ENCODE assay signal across 11 cellular contexts in genomic region chr1:27368872-27369703, GRCh38. TPM values are rescaled to one million over a fixed set of nuclear protein-coding genes. Genes with fewer than 3 reads are reported as not detected.
A peak's percentile ranks its signal among the peaks of the same experiment; 100 is the strongest.
DNase-seq lines count a peak whose midpoint lies in the region; ATAC-seq, FAIRE-seq and TF ChIP-seq lines count a peak whose summit lies in the region.
"Had no signal": no experiment of that assay in that cellular context is flagged by ENCODE, and none has a peak within 500 bp of the region (broad histone marks: within the 10 kb centered on the region; RNA-seq: fewer than 3 reads in every experiment).

No MANE protein-coding gene starts in this region.

- peak; percentile 81 for FAIRE-seq in G401.6 (lab: Jason Lieb, UNC)

- CTCF ChIA-PET in A673 (lab: Charles Lee) = interaction anchor here (0.8 kb wide), 1 partner anchor 69 kb away, joined by 3 read pairs; no protein-coding TSS in a partner anchor
- CTCF ChIA-PET in activated B cell treated with CpG ODN at 0.5 μM for 24 hours (lab: Charles Lee) = interaction anchor here (0.7 to 2.2 kb wide), 3 partner anchors 12 to 200 kb away, joined by 3 to 11 read pairs (median 3); no protein-coding TSS in a partner anchor

- no TSS peak for BruUV-seq in A673 (replicated peaks; lab: Mats Ljungman, UMichigan)

- H3K27me3 ChIP-seq in A673 (replicated peaks; ENCODE audit: insufficient read depth, low read depth, low read length, poor library complexity) = no peaks in the 10 kb centered on the region

- peak overlapping the region; percentile 36 for H3K4me3 Mint-ChIP-seq in activated B cell treated with CpG ODN at 0.5 μM for 24 hours

- no peaks in the 10 kb centered on the region for H3K36me3 ChIP-seq in A673 (ENCODE audit: insufficient read depth, low read length, poor library complexity, severe bottlenecking)

- intact Hi-C loops in A673 (cut with micrococcal nuclease; ENCODE audit: unreplicated experiment) (no loop called here), activated B cell treated with CpG ODN at 0.5 μM for 24 hours (cut with micrococcal nuclease) (loop anchor here (1.0 to 10.0 kb wide), 2 partner anchors 9 to 1084 kb away; partner anchors contain the start of gene SH3BGRL3)

- POLR2A ChIA-PET in A673 (lab: Charles Lee; ENCODE audit: low non-redundant PET) (no interaction called here), activated B cell treated with CpG ODN at 0.5 μM for 24 hours (lab: Charles Lee) (interaction anchor here (0.7 kb wide), 1 partner anchor 24 kb away, joined by 6 read pairs; no protein-coding TSS in a partner anchor)

- H3K9me3 ChIP-seq in A673 (ENCODE audit: low read depth, low read length, poor library complexity, severe bottlenecking) = no peaks in the 10 kb centered on the region

- peak overlapping the region; percentile 81 for H3K27ac Mint-ChIP-seq in activated B cell treated with CpG ODN at 0.5 μM for 24 hours

- peaks cover 69% of the 10 kb centered on the region for H3K4me1 Mint-ChIP-seq in activated B cell treated with CpG ODN at 0.5 μM for 24 hours

- H3K9me3 Mint-ChIP-seq in activated B cell treated with CpG ODN at 0.5 μM for 24 hours = no peaks in the 10 kb centered on the region

- no peaks in the 10 kb centered on the region for H3K36me3 Mint-ChIP-seq in activated B cell treated with CpG ODN at 0.5 μM for 24 hours (ENCODE audit: low read depth)

- H3K4me1 ChIP-seq in A673 (ENCODE audit: insufficient read depth, low read length, poor library complexity, severe bottlenecking) = peaks cover 10% of the 10 kb centered on the region

- H3K27ac ChIP-seq in A673 (ENCODE audit: low read depth, low read length, poor library complexity, severe bottlenecking) = no peak overlapping the region

- ATAC-seq in activated B cell treated with CpG ODN at 0.5 μM for 24 hours (ENCODE audit: low read depth) (no peak), HG03045 (IDR thresholded peaks at IDR 0.05; ENCODE audit: unreplicated experiment) (no peak)

- no peaks in the 10 kb centered on the region for H3K27me3 Mint-ChIP-seq in activated B cell treated with CpG ODN at 0.5 μM for 24 hours

- TF ChIP-seq CTCF in A673 (conservative IDR thresholded peaks at IDR 0.05; ENCODE audit: low read depth, low read length) (peak; percentile 35; the same call in 1 of the 2 replicates), activated B cell treated with CpG ODN at 0.5 μM for 24 hours (IDR thresholded peaks at IDR 0.05) (no peak)

- H3K4me3 ChIP-seq in A673 (ENCODE audit: low read depth, low read length, poor library complexity, severe bottlenecking) = no peak overlapping the region

- DNase-seq in A673 (ENCODE audit: low spot score) = no peak
- DNase-seq in activated B cell treated with CpG ODN at 0.5 μM for 24 hours = no peak
- DNase-seq in iris pigment epithelial cell (ENCODE audit: low read depth) = peak; percentile 33
- no peak for DNase-seq in NCI-H1694 treated with DMSO at 0.1 percent for 48 hours (lab: John Stamatoyannopoulos, UW)
- no peak for DNase-seq in NK-92 treated with Interleukin-12 subunit alpha and Interleukin-12 subunit beta, amount 100 ng/mL, for 24 hours (lab: John Stamatoyannopoulos, UW)
- no peak for DNase-seq in NCI-H2107 treated with DMSO at 0.1 percent for 48 hours (lab: John Stamatoyannopoulos, UW; ENCODE audit: unreplicated experiment)
- DNase-seq: NCI-H524 treated with DMSO at 0.1 percent for 48 hours had no signal

RNA-seq across cellular contexts. Expression of gene MAP3K6, which starts 2.3 kb away (rescaled TPM):
- total RNA-seq in A673 (2021) = 2.4 and 2.9 TPM in 2 replicates
- 4.6 and 7.4 TPM in 2 replicates for total RNA-seq in activated B cell treated with CpG ODN at 0.5 μM for 24 hours

RNA-seq across cellular contexts. Expression of gene FCN3, which starts 5.5 kb away (rescaled TPM):
- total RNA-seq in A673 (2021) = not detected in 2 replicates
- total RNA-seq in activated B cell treated with CpG ODN at 0.5 μM for 24 hours = not detected in 2 replicates
- total RNA-seq: dermis microvascular lymphatic vessel endothelial cell, mononuclear cell had no signal

RNA-seq across cellular contexts. Expression of gene CD164L2, which starts 14.0 kb away (rescaled TPM):
- total RNA-seq in A673 (2021) = not detected in 2 replicates
- total RNA-seq in activated B cell treated with CpG ODN at 0.5 μM for 24 hours = 0.16 TPM in 1 of 2 replicates, not detected in the other
- total RNA-seq: dermis microvascular lymphatic vessel endothelial cell, mononuclear cell had no signal

RNA-seq across cellular contexts. Expression of gene GPR3, which starts 23.3 kb away (rescaled TPM):
- 3.1 and 4.9 TPM in 2 replicates for total RNA-seq in A673 (2021)
- total RNA-seq in activated B cell treated with CpG ODN at 0.5 μM for 24 hours = 0.11 TPM in 1 of 2 replicates, not detected in the other

RNA-seq across cellular contexts. Expression of gene SYTL1, which starts 27.3 kb away (rescaled TPM):
- total RNA-seq in A673 (2021) = 2.1 and 3.6 TPM in 2 replicates
- 76.0 and 81.9 TPM in 2 replicates for total RNA-seq in activated B cell treated with CpG ODN at 0.5 μM for 24 hours
